1 cellular context compared by ENCODE assay signal in genomic region chr22:22488736-22489135, GRCh38.
TF ChIP-seq lines count a peak whose summit lies in the region.

No MANE protein-coding gene starts in this region.

TF ChIP-seq in K562, 482 proteins besides CTCF, POLR2A, EP300 and RAD21:
- no peak for TF ChIP-seq CHD2 (IDR thresholded peaks at IDR 0.05; ENCODE audit: low read depth, low read length)
- 0 out of 2 replicates have a peak, but pooled peaks have one; percentile 10 for TF ChIP-seq ZNF717 (CRISPR knock-in tag; IDR thresholded peaks at IDR 0.05)
- 0 out of 2 replicates have a peak, but pooled peaks have one; percentile 19 for TF ChIP-seq GABPB2 (CRISPR knock-in tag; conservative IDR thresholded peaks at IDR 0.05)
- no peak for TF ChIP-seq ZBTB2 (IDR thresholded peaks at IDR 0.05)
- no peak for TF ChIP-seq CREB3 (tag; conservative IDR thresholded peaks at IDR 0.05; ENCODE audit: low read depth)
- no peak for TF ChIP-seq ZFX (CRISPR knock-in tag; IDR thresholded peaks at IDR 0.05)
- TF ChIP-seq SRSF1 (IDR thresholded peaks at IDR 0.05; ENCODE audit: low read depth, low read length): no peak
- no peak for TF ChIP-seq HINFP (tag; conservative IDR thresholded peaks at IDR 0.05; ENCODE audit: low read depth)
- 0 out of 2 replicates have a peak, but pooled peaks have one; percentile 48 for TF ChIP-seq ATF6 (CRISPR knock-in tag; IDR thresholded peaks at IDR 0.05)
- TF ChIP-seq, protein P1, sequence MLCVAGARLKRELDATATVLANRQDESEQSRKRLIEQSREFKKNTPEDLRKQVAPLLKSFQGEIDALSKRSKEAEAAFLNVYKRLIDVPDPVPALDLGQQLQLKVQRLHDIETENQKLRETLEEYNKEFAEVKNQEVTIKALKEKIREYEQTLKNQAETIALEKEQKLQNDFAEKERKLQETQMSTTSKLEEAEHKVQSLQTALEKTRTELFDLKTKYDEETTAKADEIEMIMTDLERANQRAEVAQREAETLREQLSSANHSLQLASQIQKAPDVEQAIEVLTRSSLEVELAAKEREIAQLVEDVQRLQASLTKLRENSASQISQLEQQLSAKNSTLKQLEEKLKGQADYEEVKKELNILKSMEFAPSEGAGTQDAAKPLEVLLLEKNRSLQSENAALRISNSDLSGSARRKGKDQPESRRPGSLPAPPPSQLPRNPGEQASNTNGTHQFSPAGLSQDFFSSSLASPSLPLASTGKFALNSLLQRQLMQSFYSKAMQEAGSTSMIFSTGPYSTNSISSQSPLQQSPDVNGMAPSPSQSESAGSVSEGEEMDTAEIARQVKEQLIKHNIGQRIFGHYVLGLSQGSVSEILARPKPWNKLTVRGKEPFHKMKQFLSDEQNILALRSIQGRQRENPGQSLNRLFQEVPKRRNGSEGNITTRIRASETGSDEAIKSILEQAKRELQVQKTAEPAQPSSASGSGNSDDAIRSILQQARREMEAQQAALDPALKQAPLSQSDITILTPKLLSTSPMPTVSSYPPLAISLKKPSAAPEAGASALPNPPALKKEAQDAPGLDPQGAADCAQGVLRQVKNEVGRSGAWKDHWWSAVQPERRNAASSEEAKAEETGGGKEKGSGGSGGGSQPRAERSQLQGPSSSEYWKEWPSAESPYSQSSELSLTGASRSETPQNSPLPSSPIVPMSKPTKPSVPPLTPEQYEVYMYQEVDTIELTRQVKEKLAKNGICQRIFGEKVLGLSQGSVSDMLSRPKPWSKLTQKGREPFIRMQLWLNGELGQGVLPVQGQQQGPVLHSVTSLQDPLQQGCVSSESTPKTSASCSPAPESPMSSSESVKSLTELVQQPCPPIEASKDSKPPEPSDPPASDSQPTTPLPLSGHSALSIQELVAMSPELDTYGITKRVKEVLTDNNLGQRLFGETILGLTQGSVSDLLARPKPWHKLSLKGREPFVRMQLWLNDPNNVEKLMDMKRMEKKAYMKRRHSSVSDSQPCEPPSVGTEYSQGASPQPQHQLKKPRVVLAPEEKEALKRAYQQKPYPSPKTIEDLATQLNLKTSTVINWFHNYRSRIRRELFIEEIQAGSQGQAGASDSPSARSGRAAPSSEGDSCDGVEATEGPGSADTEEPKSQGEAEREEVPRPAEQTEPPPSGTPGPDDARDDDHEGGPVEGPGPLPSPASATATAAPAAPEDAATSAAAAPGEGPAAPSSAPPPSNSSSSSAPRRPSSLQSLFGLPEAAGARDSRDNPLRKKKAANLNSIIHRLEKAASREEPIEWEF (CRISPR knock-in tag; IDR thresholded peaks at IDR 0.05): no peak
- peak; percentile 80 for TF ChIP-seq CEBPB (tag; IDR thresholded peaks at IDR 0.05)
- TF ChIP-seq HNRNPK (IDR thresholded peaks at IDR 0.05; ENCODE audit: low read depth, low read length, poor library complexity, severe bottlenecking): no peak
- TF ChIP-seq TSC22D4 (tag; IDR thresholded peaks at IDR 0.05): 0 out of 2 replicates have a peak, but pooled peaks have one; percentile 41
- TF ChIP-seq, protein P2, sequence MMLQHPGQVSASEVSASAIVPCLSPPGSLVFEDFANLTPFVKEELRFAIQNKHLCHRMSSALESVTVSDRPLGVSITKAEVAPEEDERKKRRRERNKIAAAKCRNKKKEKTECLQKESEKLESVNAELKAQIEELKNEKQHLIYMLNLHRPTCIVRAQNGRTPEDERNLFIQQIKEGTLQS (IDR thresholded peaks at IDR 0.05): peak; percentile 90
- TF ChIP-seq, protein P2 (CRISPR knock-in tag; conservative IDR thresholded peaks at IDR 0.05): no peak
- TF ChIP-seq NFIX (CRISPR knock-in tag; IDR thresholded peaks at IDR 0.05; ENCODE audit: low read depth): no peak
- no peak for TF ChIP-seq U2AF1 (optimal IDR thresholded peaks at IDR 0.05; ENCODE audit: low read depth, low read length)
- no peak for TF ChIP-seq IRF1 (CRISPR knock-in tag; IDR thresholded peaks at IDR 0.05; ENCODE audit: borderline replicate concordance)
- TF ChIP-seq ATF2 (CRISPR knock-in tag; IDR thresholded peaks at IDR 0.05): 0 out of 2 replicates have a peak, but pooled peaks have one; percentile 23
- peak; percentile 85 for TF ChIP-seq IRF9 (tag; IDR thresholded peaks at IDR 0.05)
- TF ChIP-seq NKRF (IDR thresholded peaks at IDR 0.05; ENCODE audit: borderline replicate concordance): no peak
- TF ChIP-seq ZNF408 (CRISPR knock-in tag; IDR thresholded peaks at IDR 0.05; ENCODE audit: low read depth): no peak
- TF ChIP-seq CEBPG (CRISPR knock-in tag; IDR thresholded peaks at IDR 0.05): peak; percentile 68; the same call in 1 of the 2 replicates
- TF ChIP-seq CEBPG (tag; conservative IDR thresholded peaks at IDR 0.05 in 1 of 2, IDR thresholded peaks at IDR 0.05 in 1 of 2): peak in 1 of 2 experiments; percentile 89; a peak in 2 of 4 replicates
- no peak for TF ChIP-seq ZNF511 (CRISPR knock-in tag; IDR thresholded peaks at IDR 0.05)
TF ChIP-seq in K562: peak in this region for 9.
